Comparison of ENCODE assay signal across 8 cellular contexts in genomic region chr2:64937341-64938230, GRCh38. TPM values are rescaled to one million over a fixed set of nuclear protein-coding genes. Genes with fewer than 3 reads are reported as not detected.
DNase-seq lines count a peak whose midpoint lies in the region; ATAC-seq and TF ChIP-seq lines count a peak whose summit lies in the region.

No MANE protein-coding gene starts in this region.

- peak; percentile 40 for ATAC-seq in GM18868 (IDR thresholded peaks at IDR 0.05; ENCODE audit: unreplicated experiment)
- peak; percentile 63 for ATAC-seq in HG02678 (IDR thresholded peaks at IDR 0.05; ENCODE audit: unreplicated experiment)
- ATAC-seq in Panc1: 0 out of 2 replicates have a peak, but pooled peaks have one; percentile 31

- no TSS peak for BruUV-seq in Panc1 (replicated peaks; lab: Mats Ljungman, UMichigan)

- WGBS in prostate gland: 77% methylated on average over 12 of the region's 12 CpGs

- no peaks in the 10 kb centered on the region for H3K27me3 ChIP-seq in Panc1 (ENCODE audit: control insufficient read depth, insufficient read depth, low read length)
- peaks cover 18% of the 10 kb centered on the region for H3K27me3 ChIP-seq in osteoblast (ENCODE audit: insufficient read depth, low read length)
- H3K27me3 ChIP-seq in prostate gland (replicated peaks; ENCODE audit: insufficient read depth): no peaks in the 10 kb centered on the region

- intact Hi-C loops in Panc1 (cut with micrococcal nuclease; ENCODE audit: unreplicated experiment): no loop called here
- intact Hi-C loops in prostate gland (cut with DNase I): no loop called here

- H3K27ac ChIP-seq in Panc1 (ENCODE audit: low read length) (no peak overlapping the region), osteoblast (ENCODE audit: low read depth, low read length) (no peak overlapping the region), prostate gland (no peak overlapping the region)

- CTCF ChIA-PET in Panc1 (lab: Charles Lee): interaction anchor here (0.6 kb wide), 1 partner anchor 80 kb away, joined by 3 read pairs; no protein-coding TSS in a partner anchor

- peak overlapping the region; percentile 85 for H2AFZ ChIP-seq in osteoblast (ENCODE audit: low read length)

- no peak for TF ChIP-seq POLR2A in prostate gland (IDR thresholded peaks at IDR 0.05)

- no peaks in the 10 kb centered on the region for H3K79me2 ChIP-seq in osteoblast (ENCODE audit: insufficient read depth, low read length)

- H3K36me3 ChIP-seq in Panc1 (ENCODE audit: control insufficient read depth, insufficient read depth, low read length) (no peaks in the 10 kb centered on the region), osteoblast (ENCODE audit: insufficient read depth, low read length) (no peaks in the 10 kb centered on the region), prostate gland (no peaks in the 10 kb centered on the region)

- H3K4me3 ChIP-seq in Panc1 (ENCODE audit: low read depth in 2 of 2, low read length in 2 of 2) (no peak overlapping the region), osteoblast (ENCODE audit: insufficient read depth, low read length) (peak overlapping the region; percentile 68), prostate gland (no peak overlapping the region)

- no peaks in the 10 kb centered on the region for H3K4me1 ChIP-seq in Panc1 (ENCODE audit: control insufficient read depth, insufficient read depth, low read length)
- H3K4me1 ChIP-seq in osteoblast (ENCODE audit: insufficient read depth, low read length): peaks cover 3% of the 10 kb centered on the region
- no peaks in the 10 kb centered on the region for H3K4me1 ChIP-seq in prostate gland (replicated peaks)

- POLR2A ChIA-PET in Panc1 (lab: Charles Lee): no interaction called here

- no peaks in the 10 kb centered on the region for H3K9me3 ChIP-seq in Panc1 (ENCODE audit: control insufficient read depth, insufficient read depth, low read depth, low read length)
- H3K9me3 ChIP-seq in osteoblast (ENCODE audit: low read depth, low read length): no peaks in the 10 kb centered on the region
- H3K9me3 ChIP-seq in prostate gland: no peaks in the 10 kb centered on the region

- H4K20me1 ChIP-seq in osteoblast (ENCODE audit: insufficient read depth, low read length): no peaks in the 10 kb centered on the region

- in situ Hi-C loops in Panc1 (cut with HindIII; ENCODE audit: low pct_unique_long_range_greater_than_20kb, low sequenced_read_pairs): no loop called here
- in situ Hi-C loops in GM13977 (cut with MboI; ENCODE audit: low pct_unique_long_range_greater_than_20kb, low sequenced_read_pairs, unreplicated experiment): no loop called here

- no peak for DNase-seq in Panc1 (ENCODE audit: low read depth, low spot score)
- peak; percentile 10 for DNase-seq in osteoblast (ENCODE audit: insufficient read length, low spot score, missing footprints)
- no peak for DNase-seq in prostate gland (ENCODE audit: low spot score)
- DNase-seq in SKM-1 treated with dmso at 0.1 percent for 144 hours (lab: John Stamatoyannopoulos, UW; ENCODE audit: unreplicated experiment): no peak
- no peak for DNase-seq in kidney tubule cell (ENCODE audit: low spot score)
- no peak for DNase-seq in GM13977 (ENCODE audit: low spot score)

- H3K4me2 ChIP-seq in osteoblast (ENCODE audit: insufficient read depth, low read length): peak overlapping the region; percentile 80

- TF ChIP-seq CTCF in Panc1 (IDR thresholded peaks at IDR 0.05): no peak
- TF ChIP-seq CTCF in osteoblast (IDR thresholded peaks at IDR 0.05; ENCODE audit: extremely low read depth, low read depth, low read length): no peak
- no peak for TF ChIP-seq CTCF in prostate gland (IDR thresholded peaks at IDR 0.05)
- TF ChIP-seq CTCF in GM13977 (IDR thresholded peaks at IDR 0.05; ENCODE audit: extremely low read depth, insufficient read depth, missing control alignments): no peak

RNA-seq across cellular contexts. Expression of gene SLC1A4, which starts 51.6 kb away (rescaled TPM):
- 12.9 TPM for total RNA-seq in Panc1 (2021; ENCODE audit: unreplicated experiment)
- polyA plus RNA-seq in Panc1 (2012; ENCODE audit: insufficient read length): 14.4 TPM
- total RNA-seq in osteoblast: 47.7 and 49.2 TPM in 2 replicates
- total RNA-seq in prostate gland: 10 to 100 TPM; 21.2 to 33.2 TPM
